Comparison of ENCODE assay signal across 1 cellular context in the genomic region with DNA sequence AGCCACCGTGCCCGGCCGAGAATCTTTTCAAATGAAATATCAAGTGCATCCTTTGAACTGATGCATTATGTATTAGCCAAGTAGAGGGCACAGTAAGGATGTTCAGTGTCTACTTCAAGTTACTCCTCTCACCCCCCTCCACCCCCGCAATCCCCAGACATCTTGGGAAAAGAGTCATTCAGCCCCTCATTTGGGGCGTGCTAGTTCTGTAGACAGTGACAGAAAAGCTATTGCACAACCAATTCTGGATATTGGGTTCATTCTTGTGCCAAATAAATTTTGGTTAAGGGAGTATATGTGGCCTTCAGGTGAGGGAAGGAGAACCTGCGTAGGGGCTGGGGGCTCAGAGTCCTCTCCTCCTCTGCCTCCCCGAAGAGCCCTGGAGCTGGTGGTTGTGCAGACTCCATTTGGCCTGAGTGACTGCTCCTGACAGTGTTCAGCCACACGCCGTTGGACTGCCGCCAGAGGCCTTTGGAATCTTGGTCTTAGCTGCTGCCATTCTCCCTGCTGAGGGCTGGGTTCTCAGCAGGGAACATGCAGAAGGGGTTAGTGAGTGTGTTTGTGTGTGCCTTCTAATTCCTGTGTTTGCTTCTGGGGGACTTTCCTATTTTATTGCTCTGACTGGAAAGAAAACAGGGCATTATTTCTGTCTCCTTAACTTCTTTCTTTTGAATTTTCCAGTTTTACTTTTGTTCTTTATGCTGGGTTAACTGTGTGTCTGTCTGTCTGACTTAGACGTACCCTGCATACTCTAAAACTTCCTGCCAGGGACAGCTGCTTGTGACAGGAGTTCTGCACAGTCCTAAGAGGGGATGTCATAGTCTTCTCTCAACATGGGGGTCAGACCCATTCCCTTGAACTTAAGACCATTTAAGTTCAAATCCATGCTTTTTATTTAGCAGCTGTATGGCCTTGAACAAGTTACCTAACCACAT.
TF ChIP-seq lines count a peak whose summit lies in the region.

No MANE protein-coding gene starts in this region.

TF ChIP-seq in HEK293, 187 proteins besides CTCF, POLR2A, EP300 and RAD21 (continued from another document and continues in another):
- TF ChIP-seq, protein P1, sequence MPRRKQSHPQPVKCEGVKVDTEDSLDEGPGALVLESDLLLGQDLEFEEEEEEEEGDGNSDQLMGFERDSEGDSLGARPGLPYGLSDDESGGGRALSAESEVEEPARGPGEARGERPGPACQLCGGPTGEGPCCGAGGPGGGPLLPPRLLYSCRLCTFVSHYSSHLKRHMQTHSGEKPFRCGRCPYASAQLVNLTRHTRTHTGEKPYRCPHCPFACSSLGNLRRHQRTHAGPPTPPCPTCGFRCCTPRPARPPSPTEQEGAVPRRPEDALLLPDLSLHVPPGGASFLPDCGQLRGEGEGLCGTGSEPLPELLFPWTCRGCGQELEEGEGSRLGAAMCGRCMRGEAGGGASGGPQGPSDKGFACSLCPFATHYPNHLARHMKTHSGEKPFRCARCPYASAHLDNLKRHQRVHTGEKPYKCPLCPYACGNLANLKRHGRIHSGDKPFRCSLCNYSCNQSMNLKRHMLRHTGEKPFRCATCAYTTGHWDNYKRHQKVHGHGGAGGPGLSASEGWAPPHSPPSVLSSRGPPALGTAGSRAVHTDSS (tag by site-specific recombination; IDR thresholded peaks at IDR 0.05), result no peak
- TF ChIP-seq, protein P2, sequence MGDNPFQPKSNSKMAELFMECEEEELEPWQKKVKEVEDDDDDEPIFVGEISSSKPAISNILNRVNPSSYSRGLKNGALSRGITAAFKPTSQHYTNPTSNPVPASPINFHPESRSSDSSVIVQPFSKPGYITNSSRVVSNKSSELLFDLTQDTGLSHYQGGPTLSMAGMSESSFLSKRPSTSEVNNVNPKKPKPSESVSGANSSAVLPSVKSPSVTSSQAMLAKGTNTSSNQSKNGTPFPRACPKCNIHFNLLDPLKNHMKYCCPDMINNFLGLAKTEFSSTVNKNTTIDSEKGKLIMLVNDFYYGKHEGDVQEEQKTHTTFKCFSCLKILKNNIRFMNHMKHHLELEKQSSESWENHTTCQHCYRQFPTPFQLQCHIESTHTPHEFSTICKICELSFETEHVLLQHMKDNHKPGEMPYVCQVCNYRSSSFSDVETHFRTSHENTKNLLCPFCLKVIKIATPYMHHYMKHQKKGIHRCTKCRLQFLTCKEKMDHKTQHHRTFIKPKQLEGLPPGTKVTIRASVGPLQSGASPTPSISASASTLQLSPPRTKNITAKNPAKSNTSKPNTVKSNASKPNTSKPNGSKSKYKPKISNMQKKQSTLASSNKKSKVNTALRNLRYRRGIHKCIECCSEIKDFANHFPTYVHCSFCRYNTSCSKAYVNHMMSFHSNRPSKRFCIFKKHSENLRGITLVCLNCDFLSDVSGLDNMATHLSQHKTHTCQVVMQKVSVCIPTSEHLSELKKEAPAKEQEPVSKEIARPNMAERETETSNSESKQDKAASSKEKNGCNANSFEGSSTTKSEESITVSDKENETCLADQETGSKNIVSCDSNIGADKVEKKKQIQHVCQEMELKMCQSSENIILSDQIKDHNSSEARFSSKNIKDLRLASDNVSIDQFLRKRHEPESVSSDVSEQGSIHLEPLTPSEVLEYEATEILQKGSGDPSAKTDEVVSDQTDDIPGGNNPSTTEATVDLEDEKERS (tag by site-specific recombination; IDR thresholded peaks at IDR 0.05), result no peak
- TF ChIP-seq ZNF558 (tag by site-specific recombination; IDR thresholded peaks at IDR 0.05), result no peak
- TF ChIP-seq ZNF175 (tag by site-specific recombination; IDR thresholded peaks at IDR 0.05), result no peak
- TF ChIP-seq HOXC10 (CRISPR knock-in tag; IDR thresholded peaks at IDR 0.05), result no peak
- no peak for TF ChIP-seq HOXA7 (CRISPR knock-in tag; IDR thresholded peaks at IDR 0.05; ENCODE audit: borderline replicate concordance)
- TF ChIP-seq ZNF2 (tag by site-specific recombination; IDR thresholded peaks at IDR 0.05), result no peak
- TF ChIP-seq ZXDB (tag by site-specific recombination; IDR thresholded peaks at IDR 0.05), result 0 out of 2 replicates have a peak, but pooled peaks have one; percentile 49
- TF ChIP-seq ZNF548 (tag by site-specific recombination; IDR thresholded peaks at IDR 0.05), result no peak
- TF ChIP-seq, protein P3, sequence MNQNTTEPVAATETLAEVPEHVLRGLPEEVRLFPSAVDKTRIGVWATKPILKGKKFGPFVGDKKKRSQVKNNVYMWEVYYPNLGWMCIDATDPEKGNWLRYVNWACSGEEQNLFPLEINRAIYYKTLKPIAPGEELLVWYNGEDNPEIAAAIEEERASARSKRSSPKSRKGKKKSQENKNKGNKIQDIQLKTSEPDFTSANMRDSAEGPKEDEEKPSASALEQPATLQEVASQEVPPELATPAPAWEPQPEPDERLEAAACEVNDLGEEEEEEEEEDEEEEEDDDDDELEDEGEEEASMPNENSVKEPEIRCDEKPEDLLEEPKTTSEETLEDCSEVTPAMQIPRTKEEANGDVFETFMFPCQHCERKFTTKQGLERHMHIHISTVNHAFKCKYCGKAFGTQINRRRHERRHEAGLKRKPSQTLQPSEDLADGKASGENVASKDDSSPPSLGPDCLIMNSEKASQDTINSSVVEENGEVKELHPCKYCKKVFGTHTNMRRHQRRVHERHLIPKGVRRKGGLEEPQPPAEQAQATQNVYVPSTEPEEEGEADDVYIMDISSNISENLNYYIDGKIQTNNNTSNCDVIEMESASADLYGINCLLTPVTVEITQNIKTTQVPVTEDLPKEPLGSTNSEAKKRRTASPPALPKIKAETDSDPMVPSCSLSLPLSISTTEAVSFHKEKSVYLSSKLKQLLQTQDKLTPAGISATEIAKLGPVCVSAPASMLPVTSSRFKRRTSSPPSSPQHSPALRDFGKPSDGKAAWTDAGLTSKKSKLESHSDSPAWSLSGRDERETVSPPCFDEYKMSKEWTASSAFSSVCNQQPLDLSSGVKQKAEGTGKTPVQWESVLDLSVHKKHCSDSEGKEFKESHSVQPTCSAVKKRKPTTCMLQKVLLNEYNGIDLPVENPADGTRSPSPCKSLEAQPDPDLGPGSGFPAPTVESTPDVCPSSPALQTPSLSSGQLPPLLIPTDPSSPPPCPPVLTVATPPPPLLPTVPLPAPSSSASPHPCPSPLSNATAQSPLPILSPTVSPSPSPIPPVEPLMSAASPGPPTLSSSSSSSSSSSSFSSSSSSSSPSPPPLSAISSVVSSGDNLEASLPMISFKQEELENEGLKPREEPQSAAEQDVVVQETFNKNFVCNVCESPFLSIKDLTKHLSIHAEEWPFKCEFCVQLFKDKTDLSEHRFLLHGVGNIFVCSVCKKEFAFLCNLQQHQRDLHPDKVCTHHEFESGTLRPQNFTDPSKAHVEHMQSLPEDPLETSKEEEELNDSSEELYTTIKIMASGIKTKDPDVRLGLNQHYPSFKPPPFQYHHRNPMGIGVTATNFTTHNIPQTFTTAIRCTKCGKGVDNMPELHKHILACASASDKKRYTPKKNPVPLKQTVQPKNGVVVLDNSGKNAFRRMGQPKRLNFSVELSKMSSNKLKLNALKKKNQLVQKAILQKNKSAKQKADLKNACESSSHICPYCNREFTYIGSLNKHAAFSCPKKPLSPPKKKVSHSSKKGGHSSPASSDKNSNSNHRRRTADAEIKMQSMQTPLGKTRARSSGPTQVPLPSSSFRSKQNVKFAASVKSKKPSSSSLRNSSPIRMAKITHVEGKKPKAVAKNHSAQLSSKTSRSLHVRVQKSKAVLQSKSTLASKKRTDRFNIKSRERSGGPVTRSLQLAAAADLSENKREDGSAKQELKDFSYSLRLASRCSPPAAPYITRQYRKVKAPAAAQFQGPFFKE (tag by site-specific recombination; IDR thresholded peaks at IDR 0.05; ENCODE audit: borderline replicate concordance), result no peak
- TF ChIP-seq, protein P4, sequence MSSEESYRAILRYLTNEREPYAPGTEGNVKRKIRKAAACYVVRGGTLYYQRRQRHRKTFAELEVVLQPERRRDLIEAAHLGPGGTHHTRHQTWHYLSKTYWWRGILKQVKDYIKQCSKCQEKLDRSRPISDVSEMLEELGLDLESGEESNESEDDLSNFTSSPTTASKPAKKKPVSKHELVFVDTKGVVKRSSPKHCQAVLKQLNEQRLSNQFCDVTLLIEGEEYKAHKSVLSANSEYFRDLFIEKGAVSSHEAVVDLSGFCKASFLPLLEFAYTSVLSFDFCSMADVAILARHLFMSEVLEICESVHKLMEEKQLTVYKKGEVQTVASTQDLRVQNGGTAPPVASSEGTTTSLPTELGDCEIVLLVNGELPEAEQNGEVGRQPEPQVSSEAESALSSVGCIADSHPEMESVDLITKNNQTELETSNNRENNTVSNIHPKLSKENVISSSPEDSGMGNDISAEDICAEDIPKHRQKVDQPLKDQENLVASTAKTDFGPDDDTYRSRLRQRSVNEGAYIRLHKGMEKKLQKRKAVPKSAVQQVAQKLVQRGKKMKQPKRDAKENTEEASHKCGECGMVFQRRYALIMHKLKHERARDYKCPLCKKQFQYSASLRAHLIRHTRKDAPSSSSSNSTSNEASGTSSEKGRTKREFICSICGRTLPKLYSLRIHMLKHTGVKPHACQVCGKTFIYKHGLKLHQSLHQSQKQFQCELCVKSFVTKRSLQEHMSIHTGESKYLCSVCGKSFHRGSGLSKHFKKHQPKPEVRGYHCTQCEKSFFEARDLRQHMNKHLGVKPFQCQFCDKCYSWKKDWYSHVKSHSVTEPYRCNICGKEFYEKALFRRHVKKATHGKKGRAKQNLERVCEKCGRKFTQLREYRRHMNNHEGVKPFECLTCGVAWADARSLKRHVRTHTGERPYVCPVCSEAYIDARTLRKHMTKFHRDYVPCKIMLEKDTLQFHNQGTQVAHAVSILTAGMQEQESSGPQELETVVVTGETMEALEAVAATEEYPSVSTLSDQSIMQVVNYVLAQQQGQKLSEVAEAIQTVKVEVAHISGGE (tag by site-specific recombination; conservative IDR thresholded peaks at IDR 0.05; ENCODE audit: low read depth), result no peak
- TF ChIP-seq ZNF311 (tag by site-specific recombination; IDR thresholded peaks at IDR 0.05; ENCODE audit: borderline replicate concordance), result no peak
- 0 out of 2 replicates have a peak, but pooled peaks have one; percentile 8 for TF ChIP-seq ZNF341 (tag by site-specific recombination; IDR thresholded peaks at IDR 0.05; ENCODE audit: low read depth)
- no peak for TF ChIP-seq ZNF585B (tag by site-specific recombination; IDR thresholded peaks at IDR 0.05)
- no peak for TF ChIP-seq ZNF354C (tag by site-specific recombination; IDR thresholded peaks at IDR 0.05; ENCODE audit: borderline replicate concordance, low read depth)
- no peak for TF ChIP-seq ZNF596 (tag by site-specific recombination; IDR thresholded peaks at IDR 0.05)
- TF ChIP-seq ZNF670 (tag by site-specific recombination; IDR thresholded peaks at IDR 0.05; ENCODE audit: low read depth), result no peak
- TF ChIP-seq KLF10 (tag by site-specific recombination; IDR thresholded peaks at IDR 0.05), result no peak
- no peak for TF ChIP-seq SP3 (tag by site-specific recombination; IDR thresholded peaks at IDR 0.05)
- TF ChIP-seq GFI1B (tag by site-specific recombination; IDR thresholded peaks at IDR 0.05), result no peak
- peak; percentile 69 for TF ChIP-seq ZBTB48 (tag by site-specific recombination; IDR thresholded peaks at IDR 0.05)
- TF ChIP-seq, protein P5, sequence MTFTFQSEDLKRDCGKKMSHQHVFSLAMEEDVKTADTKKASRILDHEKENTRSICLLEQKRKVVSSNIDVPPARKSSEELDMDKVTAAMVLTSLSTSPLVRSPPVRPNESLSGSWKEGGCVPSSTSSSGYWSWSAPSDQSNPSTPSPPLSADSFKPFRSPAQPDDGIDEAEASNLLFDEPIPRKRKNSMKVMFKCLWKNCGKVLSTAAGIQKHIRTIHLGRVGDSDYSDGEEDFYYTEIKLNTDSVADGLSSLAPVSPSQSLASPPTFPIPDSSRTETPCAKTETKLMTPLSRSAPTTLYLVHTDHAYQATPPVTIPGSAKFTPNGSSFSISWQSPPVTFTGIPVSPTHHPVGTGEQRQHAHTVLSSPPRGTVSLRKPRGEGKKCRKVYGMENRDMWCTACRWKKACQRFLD (tag by site-specific recombination; IDR thresholded peaks at IDR 0.05), result no peak
- TF ChIP-seq, protein P6, sequence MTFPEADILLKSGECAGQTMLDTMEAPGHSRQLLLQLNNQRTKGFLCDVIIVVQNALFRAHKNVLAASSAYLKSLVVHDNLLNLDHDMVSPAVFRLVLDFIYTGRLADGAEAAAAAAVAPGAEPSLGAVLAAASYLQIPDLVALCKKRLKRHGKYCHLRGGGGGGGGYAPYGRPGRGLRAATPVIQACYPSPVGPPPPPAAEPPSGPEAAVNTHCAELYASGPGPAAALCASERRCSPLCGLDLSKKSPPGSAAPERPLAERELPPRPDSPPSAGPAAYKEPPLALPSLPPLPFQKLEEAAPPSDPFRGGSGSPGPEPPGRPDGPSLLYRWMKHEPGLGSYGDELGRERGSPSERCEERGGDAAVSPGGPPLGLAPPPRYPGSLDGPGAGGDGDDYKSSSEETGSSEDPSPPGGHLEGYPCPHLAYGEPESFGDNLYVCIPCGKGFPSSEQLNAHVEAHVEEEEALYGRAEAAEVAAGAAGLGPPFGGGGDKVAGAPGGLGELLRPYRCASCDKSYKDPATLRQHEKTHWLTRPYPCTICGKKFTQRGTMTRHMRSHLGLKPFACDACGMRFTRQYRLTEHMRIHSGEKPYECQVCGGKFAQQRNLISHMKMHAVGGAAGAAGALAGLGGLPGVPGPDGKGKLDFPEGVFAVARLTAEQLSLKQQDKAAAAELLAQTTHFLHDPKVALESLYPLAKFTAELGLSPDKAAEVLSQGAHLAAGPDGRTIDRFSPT (tag by site-specific recombination; IDR thresholded peaks at IDR 0.05), result no peak
- TF ChIP-seq ZNF510 (tag by site-specific recombination; IDR thresholded peaks at IDR 0.05; ENCODE audit: insufficient replicate concordance), result no peak
- no peak for TF ChIP-seq ZNF664 (tag by site-specific recombination; IDR thresholded peaks at IDR 0.05)
- no peak for TF ChIP-seq ZNF133 (tag by site-specific recombination; IDR thresholded peaks at IDR 0.05)
- TF ChIP-seq ZNF239 (tag by site-specific recombination; IDR thresholded peaks at IDR 0.05), result no peak
- TF ChIP-seq ZNF433 (tag by site-specific recombination; IDR thresholded peaks at IDR 0.05; ENCODE audit: low read depth), result no peak
- TF ChIP-seq YY2 (tag by site-specific recombination; IDR thresholded peaks at IDR 0.05), result no peak
- no peak for TF ChIP-seq OVOL3 (tag by site-specific recombination; IDR thresholded peaks at IDR 0.05)
- TF ChIP-seq ZNF623 (tag by site-specific recombination; IDR thresholded peaks at IDR 0.05), result no peak
- TF ChIP-seq ZNF140 (tag by site-specific recombination; IDR thresholded peaks at IDR 0.05), result no peak
- peak; percentile 35; the same call in 1 of the 2 replicates for TF ChIP-seq ZNF600 (tag by site-specific recombination; IDR thresholded peaks at IDR 0.05)
- TF ChIP-seq ZNF544 (tag by site-specific recombination; IDR thresholded peaks at IDR 0.05), result no peak
- peak; percentile 80 for TF ChIP-seq ZIC2 (tag by site-specific recombination; IDR thresholded peaks at IDR 0.05)
- peak; percentile 66; the same call in 1 of the 2 replicates for TF ChIP-seq TRIM28 (IDR thresholded peaks at IDR 0.05; ENCODE audit: borderline replicate concordance, low read length)
- no peak for TF ChIP-seq ZNF302 (tag by site-specific recombination; IDR thresholded peaks at IDR 0.05; ENCODE audit: low read depth)
- no peak for TF ChIP-seq KLF16 (tag by site-specific recombination; IDR thresholded peaks at IDR 0.05)
- no peak for TF ChIP-seq SP2 (tag by site-specific recombination; IDR thresholded peaks at IDR 0.05)
- TF ChIP-seq ZNF266 (tag by site-specific recombination; IDR thresholded peaks at IDR 0.05; ENCODE audit: low read depth), result no peak
